In genomic region chr1:31762726-31763670, GRCh38 we compare ENCODE assay signal across 8 cellular contexts. TPM values are rescaled to one million over a fixed set of nuclear protein-coding genes. Genes with fewer than 3 reads are reported as not detected.
DNase-seq lines count a peak whose midpoint lies in the region; ATAC-seq and TF ChIP-seq lines count a peak whose summit lies in the region.

No MANE protein-coding gene starts in this region.

- intact Hi-C loops in Right ventricle myocardium inferior (cut with DNase I) (loop anchor here (2.0 to 5.0 kb wide), 2 partner anchors 26 to 91 kb away; no protein-coding TSS in a partner anchor), cardiac septum (cut with DNase I) (no loop called here), colonic mucosa (cut with DNase I) (no loop called here)

- H3K36me3 ChIP-seq in colonic mucosa, result no peaks in the 10 kb centered on the region

- ATAC-seq in Right ventricle myocardium inferior (peak; percentile 47), GM19351 (IDR thresholded peaks at IDR 0.05; ENCODE audit: unreplicated experiment) (no peak)

- no peak overlapping the region for H3K9ac ChIP-seq in colonic mucosa (ENCODE audit: low read depth in 2 of 2, low read length in 2 of 2)

- no peaks in the 10 kb centered on the region for H3K9me3 ChIP-seq in colonic mucosa

- H3K4me1 ChIP-seq in colonic mucosa, result peaks cover 7% of the 10 kb centered on the region

- DNase-seq in Right ventricle myocardium inferior (ENCODE audit: missing footprints), result peak; percentile 84
- DNase-seq in cardiac septum (ENCODE audit: low spot score), result no peak
- peak; percentile 62 for DNase-seq in NCI-H226
- DNase-seq in activated CD4-positive, alpha-beta T cell treated with anti-CD3 and anti-CD28 coated beads for 24 hours (ENCODE audit: low read depth in 2 of 2), result peak; percentile 46 to 59
- peak; percentile 56 for DNase-seq in colonic mucosa
- peak; percentile 92 for DNase-seq in left kidney (ENCODE audit: low read depth, low spot score)
- DNase-seq in stimulated activated CD4-positive, alpha-beta T cell treated with anti-CD3 and anti-CD28 coated beads, Interleukin-2, amount 100 ng/mL, for 48 hours, result peak; percentile 63 to 66

- H3K27ac ChIP-seq in colonic mucosa, result no peak overlapping the region

- peak; percentile 45 for TF ChIP-seq CTCF in colonic mucosa (IDR thresholded peaks at IDR 0.05)

- peak overlapping the region; percentile 38 for H3K4me3 ChIP-seq in colonic mucosa

- H3K27me3 ChIP-seq in colonic mucosa, result peaks cover 38% of the 10 kb centered on the region

RNA-seq across cellular contexts. Expression of gene ADGRB2, which starts 1.1 kb away (rescaled TPM):
- total RNA-seq in Right ventricle myocardium inferior (16.1 TPM), cardiac septum (7.7 TPM), colonic mucosa (1 to 10 TPM in 1 of 2 donors, under 1 TPM in 1; 0.59 to 1.6 TPM)

RNA-seq across cellular contexts. Expression of gene SPOCD1, which starts 52.8 kb away (rescaled TPM):
- total RNA-seq in Right ventricle myocardium inferior (not detected), cardiac septum (0.19 TPM), colonic mucosa (under 1 TPM; 0.45 to 0.59 TPM)

RNA-seq across cellular contexts. Expression of gene COL16A1, which starts 59.2 kb away (rescaled TPM):
- total RNA-seq in Right ventricle myocardium inferior (12.7 TPM), cardiac septum (45.9 TPM), colonic mucosa (10 to 100 TPM in 1 of 2 donors, 1 to 10 TPM in 1; 9.0 to 15.4 TPM)
